In genomic region chr1:25945756-25946155, GRCh38 we compare ENCODE assay signal across 28 cellular contexts.
"Had no signal": no experiment of that assay in that cellular context is flagged by ENCODE, and none has a peak within 500 bp of the region (broad histone marks: within the 10 kb centered on the region; RNA-seq: fewer than 3 reads in every experiment).

No MANE protein-coding gene starts in this region.

- H3K4me3 ChIP-seq: esophagus muscularis mucosa, left ventricle myocardium inferior, pancreas, tibial artery had no signal

- ATAC-seq: activated CD4-positive, alpha-beta T cell treated with anti-CD3 and anti-CD28 coated beads for 36 hours; activated T-helper 17 cell treated with anti-CD3 and anti-CD28 coated beads, Interleukin-2, amount 50 U/mL, for 72 hours; natural killer cell; pancreas; right cardiac atrium had no signal

- H3K9me3 ChIP-seq: pancreas had no signal

- H3K27ac Mint-ChIP-seq: activated B cell treated with CpG ODN at 0.5 μM for 24 hours; activated CD4-positive, alpha-beta T cell treated with anti-CD3 and anti-CD28 coated beads for 36 hours; activated naive CD4-positive, alpha-beta T cell treated with anti-CD3 and anti-CD28 coated beads, Interleukin-2, amount 50 U/mL, for 72 hours; activated T-cell treated with anti-CD3 and anti-CD28 coated beads, Interleukin-2, amount 50 U/mL, for 24 hours; activated T-helper 17 cell treated with anti-CD3 and anti-CD28 coated beads, Interleukin-2, amount 50 U/mL, for 72 hours; mesothelial cell of epicardium; natural killer cell; stimulated activated naive CD8-positive, alpha-beta T cell treated with anti-CD3 and anti-CD28 coated beads, Interleukin-15, Interleukin-2, amounts not matched to agents 100 ng/mL and 50 ng/mL, for 24 hours had no signal

- FAIRE-seq: colon, endothelial cell of umbilical vein, frontal cortex, pancreas had no signal

- H3K27ac ChIP-seq: brain microvascular endothelial cell, esophagus muscularis mucosa, left ventricle myocardium inferior, pancreas, tibial artery had no signal

- H3K27me3 Mint-ChIP-seq: activated CD4-positive, alpha-beta T cell treated with anti-CD3 and anti-CD28 coated beads for 36 hours; activated T-cell treated with anti-CD3 and anti-CD28 coated beads, Interleukin-2, amount 50 U/mL, for 24 hours; activated T-helper 17 cell treated with anti-CD3 and anti-CD28 coated beads, Interleukin-2, amount 50 U/mL, for 72 hours; stimulated activated naive CD8-positive, alpha-beta T cell treated with anti-CD3 and anti-CD28 coated beads, Interleukin-15, Interleukin-2, amounts not matched to agents 100 ng/mL and 50 ng/mL, for 24 hours had no signal

- H3K4me1 ChIP-seq: esophagus muscularis mucosa, left ventricle myocardium inferior, pancreas, tibial artery had no signal

- H3K36me3 ChIP-seq: brain microvascular endothelial cell, esophagus muscularis mucosa, left ventricle myocardium inferior, pancreas, tibial artery had no signal

- H3K4me1 Mint-ChIP-seq: activated B cell treated with CpG ODN at 0.5 μM for 24 hours; activated CD4-positive, alpha-beta T cell treated with anti-CD3 and anti-CD28 coated beads for 36 hours; activated T-helper 17 cell treated with anti-CD3 and anti-CD28 coated beads, Interleukin-2, amount 50 U/mL, for 72 hours; mesothelial cell of epicardium; natural killer cell had no signal

- H3K4me3 Mint-ChIP-seq: activated B cell treated with CpG ODN at 0.5 μM for 24 hours; activated CD4-positive, alpha-beta T cell treated with anti-CD3 and anti-CD28 coated beads for 36 hours; activated T-cell treated with anti-CD3 and anti-CD28 coated beads, Interleukin-2, amount 50 U/mL, for 24 hours; activated T-helper 17 cell treated with anti-CD3 and anti-CD28 coated beads, Interleukin-2, amount 50 U/mL, for 72 hours; mesothelial cell of epicardium; natural killer cell; stimulated activated naive CD8-positive, alpha-beta T cell treated with anti-CD3 and anti-CD28 coated beads, Interleukin-15, Interleukin-2, amounts not matched to agents 100 ng/mL and 50 ng/mL, for 24 hours had no signal

- DNase-seq: activated B cell treated with CpG ODN at 0.5 μM for 24 hours; activated CD4-positive, alpha-beta T cell treated with anti-CD3 and anti-CD28 coated beads for 36 hours; activated CD4-positive, alpha-beta T cell treated with anti-CD3 and anti-CD28 coated beads, Interleukin-2, amount 50 U/mL, for 4 hours; activated CD8-positive, alpha-beta memory T cell treated with anti-CD3 and anti-CD28 coated beads for 24 hours; activated CD8-positive, alpha-beta memory T cell treated with anti-CD3 and anti-CD28 coated beads, Interleukin-2, amount 50 U/mL, for 4 hours; activated T-cell treated with anti-CD3 and anti-CD28 coated beads, Interleukin-2, amount 50 U/mL, for 24 hours; aorta; brain microvascular endothelial cell; central memory CD4-positive, alpha-beta T cell; effector memory CD4-positive, alpha-beta T cell; hippocampal formation; kidney glomerular epithelial cell; left ventricle myocardium inferior; natural killer cell; pancreas; right cardiac atrium; stimulated activated CD4-positive, alpha-beta T cell treated with anti-CD3 and anti-CD28 coated beads, Interleukin-4, amount 100 ng/mL, for 4 hours; substantia nigra; T1000; tibial artery had no signal

- H3K27me3 ChIP-seq: brain microvascular endothelial cell, esophagus muscularis mucosa, pancreas, tibial artery had no signal
